Comparison of ENCODE assay signal across 11 cellular contexts in genomic region chr22:29479417-29480261, GRCh38. TPM values are rescaled to one million over a fixed set of nuclear protein-coding genes. Genes with fewer than 3 reads are reported as not detected.
DNase-seq lines count a peak whose midpoint lies in the region; ATAC-seq, FAIRE-seq and TF ChIP-seq lines count a peak whose summit lies in the region.
"Had no signal": no experiment of that assay in that cellular context is flagged by ENCODE, and none has a peak within 500 bp of the region (broad histone marks: within the 10 kb centered on the region; RNA-seq: fewer than 3 reads in every experiment).

Gene NEFH (plus strand): TSS chr22:29480218. CDS start chr22:29480263, 45 bp downstream.

- no peak for TF ChIP-seq POLR2A in H1 (IDR thresholded peaks at IDR 0.05; ENCODE audit: control extremely low read depth in 1 of 2, low read depth in 2 of 2, low read length in 2 of 2)
- no peak for TF ChIP-seq POLR2A in prostate gland (IDR thresholded peaks at IDR 0.05)

- H3K4me3 ChIP-seq in GM08714 (ENCODE audit: low read length) (peak within 1 kb of the TSS; percentile 43; the same call in 1 of the 2 replicates), H1 (ENCODE audit: extremely low read depth in 1 of 4, insufficient read depth in 2 of 4, low read depth in 3 of 4, low read length in 4 of 4) (peak within 1 kb of the TSS; percentile 26 to 57 (median 32)), prostate gland (peak within 1 kb of the TSS; percentile 36 to 38)

- no peak within 1 kb of the TSS for H2BK5ac ChIP-seq in H1 (ENCODE audit: low read depth, low read length)

- H3K9me3 ChIP-seq in H1 (ENCODE audit: insufficient read depth in 2 of 2, low read depth in 1 of 2, low read length in 1 of 2), result peaks cover 0 to 11% of the 10 kb centered on the region in 2 experiments; a peak in 2 of 4 replicates
- H3K9me3 ChIP-seq in prostate gland, result no peaks in the 10 kb centered on the region
- H3K9me3 ChIP-seq: pancreas had no signal

- no peak within 1 kb of the TSS for H2AFZ ChIP-seq in H1 (ENCODE audit: low read length)

- TF ChIP-seq RAD21 in H1 (IDR thresholded peaks at IDR 0.05 in 1 of 2, conservative IDR thresholded peaks at IDR 0.05 in 1 of 2; ENCODE audit: low read depth in 2 of 2, low read length in 2 of 2), result no peak

- H2BK12ac ChIP-seq in H1 (ENCODE audit: low read depth, low read length), result peak within 1 kb of the TSS; percentile 62; the same call in 1 of the 2 replicates

- peak within 1 kb of the TSS; percentile 62 for H4K8ac ChIP-seq in H1 (ENCODE audit: extremely low read depth, insufficient read depth, low read length)

- H4K20me1 ChIP-seq in H1 (replicated peaks in 1 of 2; ENCODE audit: control insufficient read depth in 1 of 2, insufficient read depth in 2 of 2, low read length in 2 of 2), result peaks cover 4 to 5% of the 10 kb centered on the region in 2 experiments

- H2BK15ac ChIP-seq in H1 (ENCODE audit: low read length), result 0 out of 2 replicates have a peak within 1 kb of the TSS, but pooled peaks have one; percentile 61

- H3K56ac ChIP-seq in H1 (replicated peaks; ENCODE audit: insufficient read length, low read depth, low read length), result no peak within 1 kb of the TSS

- H3K4ac ChIP-seq in H1 (replicated peaks; ENCODE audit: insufficient read length, low read depth, low read length), result no peak within 1 kb of the TSS

- DNase-seq in NCI-H2227 treated with DMSO at 0.1 percent for 48 hours (lab: John Stamatoyannopoulos, UW), result peak; percentile 29
- peak in 1 of 2 experiments; percentile 61 for DNase-seq in H1 (ENCODE audit: low read depth in 1 of 2, low spot score in 2 of 2)
- no peak for DNase-seq in prostate gland (ENCODE audit: low spot score)
- no peak for DNase-seq in effector CD8-positive, alpha-beta T cell (lab: John Stamatoyannopoulos, UW)
- no peak for DNase-seq in GM19238 (ENCODE audit: insufficient read length, low spot score)
- DNase-seq in foreskin melanocyte, result no peak
- DNase-seq: NCI-H1105 had no signal

- H2AK5ac ChIP-seq in H1 (ENCODE audit: low read depth, low read length), result no peak within 1 kb of the TSS; the same call in 1 of the 2 replicates

- intact Hi-C loops in prostate gland (cut with DNase I), result no loop called here

- H3K27ac ChIP-seq in H1 (ENCODE audit: low read depth, low read length), result no peak within 1 kb of the TSS
- H3K27ac ChIP-seq in prostate gland, result peak within 1 kb of the TSS in 1 of 2 donors; percentile 23
- H3K27ac ChIP-seq: pancreas had no signal

- H3K4me1 ChIP-seq in H1 (replicated peaks in 1 of 4; ENCODE audit: control insufficient read depth in 3 of 4, insufficient read depth in 4 of 4, low read length in 3 of 4), result peaks cover 14 to 27% (median 20%) of the 10 kb centered on the region in 4 experiments
- H3K4me1 ChIP-seq in prostate gland (replicated peaks), result peaks cover 4% of the 10 kb centered on the region

- TF ChIP-seq CTCF in H1 (IDR thresholded peaks at IDR 0.05; ENCODE audit: control extremely low read depth in 1 of 3, insufficient read depth in 1 of 3, low read depth in 1 of 3, low read length in 3 of 3) (no peak), prostate gland (IDR thresholded peaks at IDR 0.05) (no peak)

- peaks cover 19% of the 10 kb centered on the region; the same call in 1 of the 2 replicates for H3K23me2 ChIP-seq in H1 (ENCODE audit: low read depth, low read length)

- H3K79me1 ChIP-seq in H1 (ENCODE audit: low read depth, low read length), result no peaks in the 10 kb centered on the region

- no peak within 1 kb of the TSS for H2BK120ac ChIP-seq in H1 (replicated peaks; ENCODE audit: low read depth, low read length)

- peak within 1 kb of the TSS; percentile 71 to 74 for H3K4me2 ChIP-seq in H1 (ENCODE audit: insufficient read depth in 1 of 2, low read depth in 2 of 2, low read length in 2 of 2)

- CTCF ChIA-PET in H1 (lab: Charles Lee; ENCODE audit: partially characterized antibody), result interaction anchor here (0.6 to 6.2 kb wide), 3 partner anchors 9 to 75 kb away, joined by 3 to 42 read pairs (median 3); no protein-coding TSS in a partner anchor

- FAIRE-seq in H1 (lab: Jason Lieb, UNC), result no peak
- FAIRE-seq: pancreas had no signal

- no peak for ATAC-seq in GM18520 (IDR thresholded peaks at IDR 0.05; ENCODE audit: unreplicated experiment)
- ATAC-seq: activated naive CD4-positive, alpha-beta T cell treated with anti-CD3 and anti-CD28 coated beads, Interleukin-2, amount 50 U/mL, for 72 hours had no signal

- POLR2A ChIA-PET in H1 (lab: Charles Lee; ENCODE audit: partially characterized antibody), result interaction anchor here (0.9 to 3.7 kb wide), 9 partner anchors 9 to 167 kb away, joined by 3 to 36 read pairs (median 3); no protein-coding TSS in a partner anchor

- no peak within 1 kb of the TSS for H3K23ac ChIP-seq in H1 (ENCODE audit: insufficient read length)

- no peak within 1 kb of the TSS for H3K9ac ChIP-seq in H1 (replicated peaks in 1 of 4; ENCODE audit: extremely low read depth in 1 of 4, low read depth in 3 of 4, low read length in 3 of 4)

- no peak within 1 kb of the TSS for H3K14ac ChIP-seq in H1 (ENCODE audit: insufficient read length)

- H2BK20ac ChIP-seq in H1 (ENCODE audit: low read length), result peak within 1 kb of the TSS; percentile 6

- H3K27me3 ChIP-seq in H1 (replicated peaks in 1 of 4; ENCODE audit: control insufficient read depth in 3 of 4, extremely low read depth in 1 of 4, insufficient read depth in 3 of 4, low read length in 3 of 4), result peaks cover 26 to 58% (median 51%) of the 10 kb centered on the region in 4 experiments
- peaks cover 7% of the 10 kb centered on the region for H3K27me3 ChIP-seq in prostate gland (replicated peaks; ENCODE audit: insufficient read depth)

- peaks cover 0 to 12% (median 0%) of the 10 kb centered on the region in 4 experiments; a peak in 2 of 8 replicates for H3K36me3 ChIP-seq in H1 (ENCODE audit: control insufficient read depth in 2 of 4, insufficient read depth in 4 of 4, low read length in 3 of 4)
- no peaks in the 10 kb centered on the region for H3K36me3 ChIP-seq in prostate gland
- H3K36me3 ChIP-seq: pancreas had no signal

- H3K18ac ChIP-seq in H1 (ENCODE audit: extremely low read depth, low read length), result peak within 1 kb of the TSS; percentile 60

- no peak within 1 kb of the TSS for H4K5ac ChIP-seq in H1 (ENCODE audit: insufficient read length, low read depth, low read length)

- WGBS in H1 (ENCODE audit: extremely low coverage in 1 of 2, insufficient coverage in 1 of 2, insufficient read length in 1 of 2, insufficient replicate concordance in 2 of 2, low coverage in 1 of 2, low lambda C conversion rate in 2 of 2, missing lambda C conversion rate in 1 of 2), 2 experiments, result 34% methylated on average over 18 of the region's 48 CpGs; no CpG with 5 or more reads in 1 of the 2 experiments
- WGBS in prostate gland, result 10% methylated on average over 34 of the region's 48 CpGs

- H4K91ac ChIP-seq in H1 (replicated peaks; ENCODE audit: insufficient read length, low read length), result peak within 1 kb of the TSS; percentile 9

- no peak for TF ChIP-seq EP300 in H1 (IDR thresholded peaks at IDR 0.05; ENCODE audit: borderline replicate concordance in 1 of 2, low read depth in 2 of 2, low read length in 2 of 2)

- H3K79me2 ChIP-seq in H1 (ENCODE audit: control insufficient read depth in 1 of 2, insufficient read depth in 2 of 2, low read length in 2 of 2), result no peaks in the 10 kb centered on the region

TF ChIP-seq in H1, 55 proteins besides CTCF, POLR2A, EP300 and RAD21:
- TF ChIP-seq CHD2 (IDR thresholded peaks at IDR 0.05; ENCODE audit: low read length) (no peak), TBP (IDR thresholded peaks at IDR 0.05; ENCODE audit: low read depth, low read length) (peak; percentile 49; the same call in 1 of the 2 replicates), CTBP2 (IDR thresholded peaks at IDR 0.05; ENCODE audit: borderline replicate concordance, insufficient read depth, insufficient read length, low read length) (no peak), RBBP5 (IDR thresholded peaks at IDR 0.05; ENCODE audit: borderline replicate concordance, low read depth, low read length) (no peak), SP4 (IDR thresholded peaks at IDR 0.05; ENCODE audit: low read length) (no peak), TAF1 (IDR thresholded peaks at IDR 0.05; ENCODE audit: low read depth, low read length) (0 out of 2 replicates have a peak, but pooled peaks have one; percentile 18)

RNA-seq across cellular contexts. Expression of gene NEFH, which starts in this region (rescaled TPM):
- total RNA-seq in H1 (2021; fragmentation: NEBNext Ultra II Directional; extraction: Animal tissue kit (Norgen Biotek cat#: 25700)), result 2.0 and 2.3 TPM in 2 replicates
- polyA plus RNA-seq in H1 (2011; rRNA removed), result 0.57 and 0.74 TPM in 2 replicates
- 2.0 TPM for polyA plus RNA-seq in H1 (2011; cell fraction: cytosol; rRNA removed)
- 1.9 TPM for polyA plus RNA-seq in H1 (2011; cell fraction: nucleus; rRNA removed)
- polyA plus RNA-seq in H1 (2012, experiment 1 of 2), result 1.9 to 2.2 TPM (median 2.0 TPM) in 4 replicates
- polyA plus RNA-seq in H1 (2012, experiment 2 of 2), result 0.39 TPM
- 2.6 TPM for polyA plus RNA-seq in H1 (2013, experiment 1 of 2)
- 2.8 TPM for polyA plus RNA-seq in H1 (2013, experiment 2 of 2)
- polyA minus RNA-seq in H1 (2011; rRNA and poly(A)+ RNA removed), result 1.3 and 1.5 TPM in 2 replicates
- 1.3 TPM for polyA minus RNA-seq in H1 (2011; cell fraction: cytosol; rRNA and poly(A)+ RNA removed)
- 2.7 TPM for polyA minus RNA-seq in H1 (2011; cell fraction: nucleus; rRNA and poly(A)+ RNA removed)
- 100 to 1,000 TPM; 149 to 887 TPM for total RNA-seq in prostate gland

Comparison
In these comparisons a context has a peak if more than half of its experiments do, and no peak if none do; other contexts are left out.
1. RNA of gene NEFH (total RNA-seq): 149 to 887 TPM in prostate gland; 2.0 to 2.3 TPM in H1; every median in the first group is over 10 times any median in the second.
2. Peak in every context shown above with its lines, with median percentiles within 50 percentile points of each other: H3K4me3 ChIP-seq.